ENCODE assay signal across 8 cellular contexts in the genomic region with DNA sequence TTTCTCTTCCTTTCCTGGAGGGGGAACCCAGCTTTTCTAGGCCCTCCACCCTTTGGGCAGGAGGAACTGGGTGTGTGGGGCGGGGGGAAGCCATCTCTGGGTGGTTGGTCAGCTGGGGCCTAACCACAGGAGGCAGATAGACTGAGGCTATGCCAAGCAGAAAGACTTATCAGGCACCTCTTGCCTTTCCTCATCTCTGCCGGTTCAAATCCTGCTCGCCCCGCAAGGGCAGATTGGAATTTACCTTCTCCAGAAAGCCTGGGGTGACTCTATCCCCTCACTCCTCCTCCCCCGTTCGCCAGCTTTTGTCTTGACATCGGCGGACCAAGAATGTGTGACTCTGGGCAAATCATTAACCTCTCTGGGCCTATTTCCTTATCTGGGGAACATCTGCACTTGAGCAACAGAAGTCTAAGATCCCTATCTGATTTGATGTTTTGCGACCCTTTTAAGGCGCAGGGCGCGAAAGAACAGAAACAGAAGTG. TPM values are rescaled to one million over a fixed set of nuclear protein-coding genes. Genes with fewer than 3 reads are reported as not detected.
DNase-seq lines count a peak whose midpoint lies in the region; ATAC-seq, FAIRE-seq and TF ChIP-seq lines count a peak whose summit lies in the region.

No MANE protein-coding gene starts in this region.

- H3K9me3 Mint-ChIP-seq in astrocyte (ENCODE audit: unreplicated experiment): no peaks in the 10 kb centered on the region

- in situ Hi-C loops in SK-MEL-5 (cut with HindIII; ENCODE audit: low pct_unique_long_range_greater_than_20kb, low sequenced_read_pairs): no loop called here

- H3K4me1 ChIP-seq in astrocyte (ENCODE audit: insufficient read depth, low read length): peaks cover 14% of the 10 kb centered on the region

- H3K27me3 Mint-ChIP-seq in astrocyte (ENCODE audit: low read depth, unreplicated experiment): no peaks in the 10 kb centered on the region

- peaks cover 7% of the 10 kb centered on the region for H3K36me3 ChIP-seq in astrocyte (ENCODE audit: insufficient read depth, low read length)

- no peaks in the 10 kb centered on the region for H3K9me3 ChIP-seq in astrocyte (ENCODE audit: insufficient read depth, low read depth, low read length)

- peak overlapping the region; percentile 94 for H3K27ac ChIP-seq in astrocyte (ENCODE audit: low read depth, low read length)

- H2AFZ ChIP-seq in astrocyte (ENCODE audit: low read depth, low read length): peak overlapping the region; percentile 76

- H3K9ac ChIP-seq in astrocyte (ENCODE audit: low read length): peak overlapping the region; percentile 96

- ATAC-seq in GM19467 (IDR thresholded peaks at IDR 0.05; ENCODE audit: unreplicated experiment) (peak; percentile 35), HG03521 (IDR thresholded peaks at IDR 0.05; ENCODE audit: unreplicated experiment) (peak; percentile 20)

- no peak for FAIRE-seq in astrocyte (lab: Jason Lieb, UNC)

- H3K4me3 Mint-ChIP-seq in astrocyte (ENCODE audit: unreplicated experiment): peak overlapping the region; percentile 97

- DNase-seq in DMS53 treated with DMSO at 0.1 percent for 48 hours (lab: John Stamatoyannopoulos, UW; ENCODE audit: unreplicated experiment) (peak; percentile 91), SK-MEL-5 (ENCODE audit: low read depth, low spot score) (peak; percentile 51), astrocyte (ENCODE audit: low read depth) (no peak), iPS-NIHi7 (ENCODE audit: extremely low spot score) (peak; percentile 31), NCI-H524 treated with DMSO at 0.1 percent for 48 hours (lab: John Stamatoyannopoulos, UW) (no peak)
- peak; percentile 44 to 45 for DNase-seq in stimulated activated CD4-positive, alpha-beta T cell treated with anti-CD3 and anti-CD28 coated beads, Interleukin-2, amount 100 ng/mL, for 24 hours

- H4K20me1 ChIP-seq in astrocyte (ENCODE audit: insufficient read depth, low read length): peaks cover 18% of the 10 kb centered on the region

- H3K4me1 Mint-ChIP-seq in astrocyte (ENCODE audit: low read depth, unreplicated experiment): peaks cover 6% of the 10 kb centered on the region

- TF ChIP-seq CTCF in astrocyte (IDR thresholded peaks at IDR 0.05; ENCODE audit: insufficient read depth, low read depth, low read length): no peak

- H3K36me3 Mint-ChIP-seq in astrocyte (ENCODE audit: low read depth, unreplicated experiment): peaks cover 18% of the 10 kb centered on the region

- peaks cover 87% of the 10 kb centered on the region for H3K79me2 ChIP-seq in astrocyte (ENCODE audit: insufficient read depth, low read length)

- H3K4me2 ChIP-seq in astrocyte (ENCODE audit: low read length): peak overlapping the region; percentile 96

- H3K4me3 ChIP-seq in astrocyte (ENCODE audit: insufficient read depth, low read depth, low read length): peak overlapping the region; percentile 82

- peak overlapping the region; percentile 98 for H3K27ac Mint-ChIP-seq in astrocyte (ENCODE audit: unreplicated experiment)

- no peaks in the 10 kb centered on the region for H3K27me3 ChIP-seq in astrocyte (ENCODE audit: insufficient read depth, low read length)

RNA-seq across cellular contexts. Expression of gene GARS1, which starts 0.6 kb away (rescaled TPM):
- 290 and 301 TPM in 2 replicates for total RNA-seq in SK-MEL-5 (2014; rRNA removed; shearing (Covaris generic))
- 1,062 and 1,260 TPM in 2 replicates for polyA plus RNA-seq in SK-MEL-5 (2015; cell fraction: cytosol; rRNA removed)
- polyA plus RNA-seq in SK-MEL-5 (2015; cell fraction: nucleus; rRNA removed): 1,013 and 1,142 TPM in 2 replicates
- total RNA-seq in astrocyte: 517 and 564 TPM in 2 replicates

Comparison
In these comparisons a context has a peak if more than half of its experiments do, and no peak if none do; other contexts are left out.
1. DNase-seq: peak in DMS53 treated with DMSO at 0.1 percent for 48 hours (single experiment), SK-MEL-5 (single experiment), iPS-NIHi7 (single experiment) and stimulated activated CD4-positive, alpha-beta T cell treated with anti-CD3 and anti-CD28 coated beads, Interleukin-2, amount 100 ng/mL, for 24 hours (2 of 2); none in astrocyte (single experiment) and NCI-H524 treated with DMSO at 0.1 percent for 48 hours (single experiment).